ENCODE assay signal across 9 cellular contexts in the genomic region with DNA sequence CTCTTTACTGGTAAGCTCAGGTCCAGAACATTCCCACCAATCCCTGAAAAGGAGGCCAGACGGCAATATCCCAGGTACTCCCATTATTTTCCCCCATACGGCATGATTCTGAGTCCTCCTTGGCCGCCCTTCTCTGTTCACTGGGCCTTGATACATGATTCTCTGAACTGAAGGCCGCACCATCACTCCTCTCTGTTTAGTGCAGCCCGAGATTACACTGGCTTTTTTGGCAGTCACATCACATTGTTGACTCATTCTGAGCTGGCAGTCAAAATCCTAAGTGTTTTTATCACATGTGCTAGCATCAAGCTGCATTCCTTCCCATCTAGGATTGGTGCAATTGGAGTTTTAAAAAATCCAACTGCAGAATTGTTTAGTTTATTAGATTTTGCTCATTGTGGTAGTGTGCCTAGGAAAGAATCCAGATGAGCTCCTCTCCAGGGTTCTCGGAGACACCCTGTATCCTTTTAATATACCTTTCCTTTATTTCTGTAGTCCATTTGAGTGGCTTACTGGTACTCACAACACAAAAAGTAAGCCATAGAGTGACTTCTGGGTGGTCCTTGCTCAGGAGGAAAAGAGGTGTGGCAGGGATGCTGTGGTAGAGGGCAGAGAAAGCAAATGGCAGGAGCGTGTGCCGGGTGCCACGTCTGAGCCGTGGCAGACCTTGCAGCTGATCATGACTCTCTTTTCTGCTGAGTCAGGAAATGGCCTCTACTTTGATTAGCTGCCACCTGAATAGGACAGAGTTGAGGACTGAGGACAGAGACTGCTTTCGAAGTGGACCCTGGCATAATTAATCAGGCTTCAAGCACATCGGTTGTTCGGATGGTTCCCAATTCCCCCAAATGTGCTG.
DNase-seq lines count a peak whose midpoint lies in the region; ATAC-seq and TF ChIP-seq lines count a peak whose summit lies in the region.
"Had no signal": no experiment of that assay in that cellular context is flagged by ENCODE, and none has a peak within 500 bp of the region (broad histone marks: within the 10 kb centered on the region; RNA-seq: fewer than 3 reads in every experiment).

No MANE protein-coding gene starts in this region.

- TF ChIP-seq CTCF in gastrocnemius medialis (IDR thresholded peaks at IDR 0.05 in 4 of 5, conservative IDR thresholded peaks at IDR 0.05 in 1 of 5) (no peak), neural progenitor cell (IDR thresholded peaks at IDR 0.05) (no peak)

- H3K27ac ChIP-seq in gastrocnemius medialis (peak overlapping the region; percentile 24 to 55 (median 48)), neural progenitor cell (no peak overlapping the region)

- DNase-seq in ELR (ENCODE audit: low read depth) (peak; percentile 87), T1000 (lab: John Stamatoyannopoulos, UW) (peak; percentile 37), glomerular visceral epithelial cell (ENCODE audit: extremely low spot score) (peak; percentile 77), gastrocnemius medialis (peak; percentile 44 to 45), KBM-7 (no peak), neural progenitor cell (ENCODE audit: low spot score) (no peak)
- DNase-seq in natural killer cell treated with Interleukin-12 subunit alpha and Interleukin-12 subunit beta and Interleukin-15 and Interleukin-18, amount 100 ng/mL, for 72 hours (ENCODE audit: low spot score): no peak

- H4K20me1 ChIP-seq in neural progenitor cell (ENCODE audit: low read depth): no peaks in the 10 kb centered on the region

- in situ Hi-C loops in gastrocnemius medialis (cut with MboI; ENCODE audit: low sequenced_read_pairs in 4 of 4): no loop called here
- in situ Hi-C loops in KBM-7 (cut with MboI; ENCODE audit: low pct_unique_long_range_greater_than_20kb, low sequenced_read_pairs): no loop called here

- H3K36me3 Mint-ChIP-seq in natural killer cell treated with Interleukin-12 subunit alpha and Interleukin-12 subunit beta and Interleukin-15 and Interleukin-18, amount 100 ng/mL, for 72 hours: no peaks in the 10 kb centered on the region
- H3K36me3 Mint-ChIP-seq in neural progenitor cell: no peaks in the 10 kb centered on the region

- no peaks in the 10 kb centered on the region for H3K9me3 Mint-ChIP-seq in natural killer cell treated with Interleukin-12 subunit alpha and Interleukin-12 subunit beta and Interleukin-15 and Interleukin-18, amount 100 ng/mL, for 72 hours
- H3K9me3 Mint-ChIP-seq in neural progenitor cell: no peaks in the 10 kb centered on the region

- no peak overlapping the region for H3K9ac ChIP-seq in neural progenitor cell

- H3K4me3 Mint-ChIP-seq in natural killer cell treated with Interleukin-12 subunit alpha and Interleukin-12 subunit beta and Interleukin-15 and Interleukin-18, amount 100 ng/mL, for 72 hours: no peak overlapping the region
- no peak overlapping the region for H3K4me3 Mint-ChIP-seq in neural progenitor cell

- H3F3A ChIP-seq in neural progenitor cell (ENCODE audit: low read depth): no peaks in the 10 kb centered on the region

- peaks cover 18 to 37% of the 10 kb centered on the region in 2 donors for H3K4me1 Mint-ChIP-seq in natural killer cell treated with Interleukin-12 subunit alpha and Interleukin-12 subunit beta and Interleukin-15 and Interleukin-18, amount 100 ng/mL, for 72 hours (ENCODE audit: low read depth in 2 of 2)
- H3K4me1 Mint-ChIP-seq in neural progenitor cell: no peaks in the 10 kb centered on the region

- no peak overlapping the region for H3K27ac Mint-ChIP-seq in natural killer cell treated with Interleukin-12 subunit alpha and Interleukin-12 subunit beta and Interleukin-15 and Interleukin-18, amount 100 ng/mL, for 72 hours
- no peak overlapping the region for H3K27ac Mint-ChIP-seq in neural progenitor cell

- no peaks in the 10 kb centered on the region for H3K79me2 ChIP-seq in neural progenitor cell (ENCODE audit: low read depth)

- H3K27me3 ChIP-seq in gastrocnemius medialis: no peaks in the 10 kb centered on the region
- no peaks in the 10 kb centered on the region for H3K27me3 ChIP-seq in neural progenitor cell
- H3K27me3 ChIP-seq: esophagus muscularis mucosa had no signal

- H3K36me3 ChIP-seq in gastrocnemius medialis (no peaks in the 10 kb centered on the region), neural progenitor cell (no peaks in the 10 kb centered on the region)
- H3K36me3 ChIP-seq: esophagus muscularis mucosa had no signal

- H3K9me3 ChIP-seq in gastrocnemius medialis (no peaks in the 10 kb centered on the region), neural progenitor cell (ENCODE audit: low read depth) (no peaks in the 10 kb centered on the region)
- H3K9me3 ChIP-seq: esophagus muscularis mucosa had no signal

- no peak overlapping the region for H3K4me3 ChIP-seq in gastrocnemius medialis
- H3K4me3 ChIP-seq in neural progenitor cell: no peak overlapping the region
- H3K4me3 ChIP-seq: esophagus muscularis mucosa had no signal

- TF ChIP-seq POLR2A in gastrocnemius medialis (IDR thresholded peaks at IDR 0.05): no peak

- H3K4me2 ChIP-seq in neural progenitor cell: no peak overlapping the region

- H3K4me1 ChIP-seq in gastrocnemius medialis (peaks cover 0 to 5% of the 10 kb centered on the region in 2 donors), neural progenitor cell (no peaks in the 10 kb centered on the region)

- intact Hi-C loops in gastrocnemius medialis (cut with DNase I; ENCODE audit: low total_unique reads): loop anchor here (1.0 kb wide), 1 partner anchor 59 kb away; no protein-coding TSS in a partner anchor

- peaks cover 12 to 18% of the 10 kb centered on the region in 2 donors for H3K27me3 Mint-ChIP-seq in natural killer cell treated with Interleukin-12 subunit alpha and Interleukin-12 subunit beta and Interleukin-15 and Interleukin-18, amount 100 ng/mL, for 72 hours
- peaks cover 8% of the 10 kb centered on the region for H3K27me3 Mint-ChIP-seq in neural progenitor cell (ENCODE audit: insufficient read depth, low read depth)

- ATAC-seq in gastrocnemius medialis (peak; percentile 95 to 98), HG03342 (IDR thresholded peaks at IDR 0.05; ENCODE audit: unreplicated experiment) (no peak)
- ATAC-seq in natural killer cell treated with Interleukin-12 subunit alpha and Interleukin-12 subunit beta and Interleukin-15 and Interleukin-18, amount 100 ng/mL, for 72 hours: no peak

- H2AFZ ChIP-seq in neural progenitor cell (replicated peaks): no peak overlapping the region

Comparison
In these comparisons a context has a peak if more than half of its experiments do, and no peak if none do; other contexts are left out.
1. DNase-seq: peak in ELR (single experiment), T1000 (single experiment), glomerular visceral epithelial cell (single experiment) and gastrocnemius medialis (2 of 2); none in KBM-7 (single experiment), natural killer cell treated with Interleukin-12 subunit alpha and Interleukin-12 subunit beta and Interleukin-15 and Interleukin-18, amount 100 ng/mL, for 72 hours (single experiment) and neural progenitor cell (single experiment).
2. ATAC-seq: peak in gastrocnemius medialis (2 of 2); none in HG03342 (single experiment) and natural killer cell treated with Interleukin-12 subunit alpha and Interleukin-12 subunit beta and Interleukin-15 and Interleukin-18, amount 100 ng/mL, for 72 hours (0 of 2).